ENCODE assay signal across 37 cellular contexts in the genomic region with DNA sequence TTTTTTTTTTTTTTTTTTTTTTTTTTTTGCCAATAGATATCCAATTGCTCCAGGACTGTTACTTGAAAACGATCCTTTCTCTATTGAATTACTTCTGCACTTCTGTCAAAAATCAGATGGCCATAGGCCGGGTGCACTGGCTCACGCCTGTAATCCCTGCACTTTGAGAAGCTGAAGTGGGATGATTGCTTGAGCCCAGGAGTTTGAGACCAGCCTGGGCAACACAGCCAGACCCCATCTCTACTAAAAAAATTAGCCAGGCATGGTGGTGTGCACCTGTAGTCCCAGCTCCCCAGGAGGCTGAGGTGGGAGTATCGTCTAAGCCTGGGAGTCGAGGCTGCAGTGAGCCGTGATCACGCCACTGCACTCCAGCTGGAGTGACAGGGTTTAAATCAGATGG.
"Had no signal": no experiment of that assay in that cellular context is flagged by ENCODE, and none has a peak within 500 bp of the region (broad histone marks: within the 10 kb centered on the region; RNA-seq: fewer than 3 reads in every experiment).

No MANE protein-coding gene starts in this region.

- FAIRE-seq: astrocyte, TTC549 had no signal

- DNase-seq: activated CD4-positive, alpha-beta memory T cell treated with anti-CD3 and anti-CD28 coated beads, Interleukin-2, amount 10 ng/mL, durations not matched to agents 7 days and 5 days; activated CD4-positive, alpha-beta T cell treated with anti-CD3 and anti-CD28 coated beads for 1 hour; activated CD4-positive, alpha-beta T cell treated with anti-CD3 and anti-CD28 coated beads for 36 hours; activated CD4-positive, alpha-beta T cell treated with anti-CD3 and anti-CD28 coated beads for 48 hours; activated CD4-positive, alpha-beta T cell treated with anti-CD3 and anti-CD28 coated beads, Interleukin-2, amount 10 ng/mL, durations not matched to agents 7 days and 5 days; activated CD4-positive, alpha-beta T cell treated with anti-CD3 and anti-CD28 coated beads, Interleukin-2, amount 50 U/mL, for 48 hours; activated CD4-positive, CD25-positive, alpha-beta regulatory T cell; activated CD8-positive, alpha-beta memory T cell treated with anti-CD3 and anti-CD28 coated beads for 24 hours; activated CD8-positive, alpha-beta memory T cell treated with anti-CD3 and anti-CD28 coated beads, Interleukin-2, amount 10 ng/mL, durations not matched to agents 7 days and 5 days; activated CD8-positive, alpha-beta memory T cell treated with anti-CD3 and anti-CD28 coated beads, Interleukin-2, amount 50 U/mL, for 48 hours; activated CD8-positive, alpha-beta T cell treated with anti-CD3 and anti-CD28 coated beads, Interleukin-2, amount 10 ng/mL, durations not matched to agents 7 days and 5 days; activated effector memory CD4-positive, alpha-beta T cell treated with Interleukin-2 at 50 U/mL for 16 hours; activated gamma-delta T cell; activated naive CD4-positive, alpha-beta T cell treated with anti-CD3 and anti-CD28 coated beads, Interleukin-2, amount 10 ng/mL, durations not matched to agents 7 days and 5 days; activated naive CD4-positive, alpha-beta T cell treated with Interleukin-2 at 50 U/mL for 16 hours; activated naive CD8-positive, alpha-beta T cell treated with anti-CD3 and anti-CD28 coated beads, Interleukin-2, amount 10 ng/mL, durations not matched to agents 7 days and 5 days; activated T-cell treated with anti-CD3 and anti-CD28 coated beads, Interleukin-2, amount 50 U/mL, for 24 hours; activated T-cell treated with anti-CD3 and anti-CD28 coated beads, Interleukin-2, amount 50 U/mL, for 48 hours; amniotic stem cell; aorta; body of pancreas; brain microvascular endothelial cell; central memory CD4-positive, alpha-beta T cell; T-helper 1 cell; T-helper 2 cell; T-helper 9 cell had no signal

- H3K36me3 ChIP-seq: breast epithelium had no signal

- H3K9me3 Mint-ChIP-seq: activated CD4-positive, alpha-beta memory T cell treated with anti-CD3 and anti-CD28 coated beads, Interleukin-2, amount 10 ng/mL, durations not matched to agents 7 days and 5 days; activated naive CD4-positive, alpha-beta T cell treated with anti-CD3 and anti-CD28 coated beads, Interleukin-2, amount 10 ng/mL, durations not matched to agents 7 days and 5 days; activated naive CD4-positive, alpha-beta T cell treated with anti-CD3 and anti-CD28 coated beads, Interleukin-2, amount 50 U/mL, for 24 hours; activated naive CD8-positive, alpha-beta T cell treated with anti-CD3 and anti-CD28 coated beads, Interleukin-2, amount 10 ng/mL, durations not matched to agents 7 days and 5 days; activated T-cell treated with anti-CD3 and anti-CD28 coated beads, Interleukin-2, amount 50 U/mL, for 24 hours; activated T-helper 2 cell treated with anti-CD3 and anti-CD28 coated beads, Interferon-gamma antibody, Interleukin-2, Interleukin-4, amounts not matched to agents 10 μg/mL and 5 μg/mL and 100 μg/mL, durations not matched to agents 14 hours and 24 hours and 36 hours; T-helper 2 cell treated with Interferon-gamma antibody and Interleukin-4, amounts not matched to agents 5 μg/mL and 100 μg/mL, for 36 hours had no signal

- H3K4me3 ChIP-seq: adrenal gland, body of pancreas, breast epithelium had no signal

- H3K27ac ChIP-seq: adrenal gland, brain microvascular endothelial cell, breast epithelium, VCaP had no signal

- ATAC-seq: activated CD4-positive, alpha-beta T cell treated with anti-CD3 and anti-CD28 coated beads for 36 hours; activated CD4-positive, CD25-positive, alpha-beta regulatory T cell treated with anti-CD3 and anti-CD28 coated beads, Interleukin-2, amount 50 U/mL, for 24 hours; activated CD8-positive, alpha-beta memory T cell treated with anti-CD3 and anti-CD28 coated beads, Interleukin-2, amount 10 ng/mL, durations not matched to agents 7 days and 5 days; activated CD8-positive, alpha-beta T cell treated with anti-CD3 and anti-CD28 coated beads, Interleukin-2, amount 10 ng/mL, durations not matched to agents 7 days and 5 days; body of pancreas had no signal

- H3K27me3 ChIP-seq: adrenal gland, body of pancreas, brain microvascular endothelial cell, breast epithelium had no signal

- H3K4me3 Mint-ChIP-seq: activated CD4-positive, alpha-beta memory T cell treated with anti-CD3 and anti-CD28 coated beads, Interleukin-2, amount 10 ng/mL, durations not matched to agents 7 days and 5 days; activated CD4-positive, alpha-beta T cell treated with anti-CD3 and anti-CD28 coated beads for 36 hours; activated CD4-positive, alpha-beta T cell treated with anti-CD3 and anti-CD28 coated beads, Interleukin-2, amount 10 ng/mL, durations not matched to agents 7 days and 5 days; activated CD8-positive, alpha-beta memory T cell treated with anti-CD3 and anti-CD28 coated beads, Interleukin-2, amount 10 ng/mL, durations not matched to agents 7 days and 5 days; activated CD8-positive, alpha-beta T cell treated with anti-CD3 and anti-CD28 coated beads, Interleukin-2, amount 10 ng/mL, durations not matched to agents 7 days and 5 days; activated naive CD4-positive, alpha-beta T cell treated with anti-CD3 and anti-CD28 coated beads, Interleukin-2, amount 10 ng/mL, durations not matched to agents 7 days and 5 days; activated naive CD4-positive, alpha-beta T cell treated with anti-CD3 and anti-CD28 coated beads, Interleukin-2, amount 50 U/mL, for 24 hours; activated naive CD8-positive, alpha-beta T cell; activated naive CD8-positive, alpha-beta T cell treated with anti-CD3 and anti-CD28 coated beads, Interleukin-2, amount 10 ng/mL, durations not matched to agents 7 days and 5 days; activated T-cell treated with anti-CD3 and anti-CD28 coated beads, Interleukin-2, amount 50 U/mL, for 24 hours; T-helper 1 cell treated with Interleukin-12 subunit alpha and Interleukin-12 subunit beta and Interleukin-4 antibody, amounts not matched to agents 30 μg/mL and 1 μg/mL, for 36 hours; T-helper 2 cell treated with Interferon-gamma antibody and Interleukin-4, amounts not matched to agents 5 μg/mL and 100 μg/mL, for 36 hours had no signal

- H3K27me3 Mint-ChIP-seq: activated CD4-positive, alpha-beta memory T cell treated with anti-CD3 and anti-CD28 coated beads, Interleukin-2, amount 10 ng/mL, durations not matched to agents 7 days and 5 days; activated CD4-positive, alpha-beta T cell treated with anti-CD3 and anti-CD28 coated beads for 36 hours; activated CD4-positive, alpha-beta T cell treated with anti-CD3 and anti-CD28 coated beads, Interleukin-2, amount 10 ng/mL, durations not matched to agents 7 days and 5 days; activated CD8-positive, alpha-beta memory T cell treated with anti-CD3 and anti-CD28 coated beads, Interleukin-2, amount 10 ng/mL, durations not matched to agents 7 days and 5 days; activated naive CD4-positive, alpha-beta T cell treated with anti-CD3 and anti-CD28 coated beads, Interleukin-2, amount 10 ng/mL, durations not matched to agents 7 days and 5 days; activated naive CD4-positive, alpha-beta T cell treated with anti-CD3 and anti-CD28 coated beads, Interleukin-2, amount 50 U/mL, for 24 hours; activated naive CD8-positive, alpha-beta T cell; activated naive CD8-positive, alpha-beta T cell treated with anti-CD3 and anti-CD28 coated beads, Interleukin-2, amount 10 ng/mL, durations not matched to agents 7 days and 5 days; activated T-cell treated with anti-CD3 and anti-CD28 coated beads, Interleukin-2, amount 50 U/mL, for 24 hours had no signal

- H3K9me3 ChIP-seq: adrenal gland, body of pancreas, breast epithelium had no signal

- H3K27ac Mint-ChIP-seq: activated CD4-positive, alpha-beta memory T cell treated with anti-CD3 and anti-CD28 coated beads, Interleukin-2, amount 10 ng/mL, durations not matched to agents 7 days and 5 days; activated CD4-positive, alpha-beta T cell treated with anti-CD3 and anti-CD28 coated beads for 36 hours; activated CD4-positive, alpha-beta T cell treated with anti-CD3 and anti-CD28 coated beads, Interleukin-2, amount 10 ng/mL, durations not matched to agents 7 days and 5 days; activated CD8-positive, alpha-beta memory T cell treated with anti-CD3 and anti-CD28 coated beads, Interleukin-2, amount 10 ng/mL, durations not matched to agents 7 days and 5 days; activated CD8-positive, alpha-beta T cell treated with anti-CD3 and anti-CD28 coated beads, Interleukin-2, amount 10 ng/mL, durations not matched to agents 7 days and 5 days; activated naive CD4-positive, alpha-beta T cell treated with anti-CD3 and anti-CD28 coated beads, Interleukin-2, amount 50 U/mL, for 24 hours; activated naive CD8-positive, alpha-beta T cell; activated naive CD8-positive, alpha-beta T cell treated with anti-CD3 and anti-CD28 coated beads, Interleukin-2, amount 10 ng/mL, durations not matched to agents 7 days and 5 days; activated T-helper 2 cell treated with anti-CD3 and anti-CD28 coated beads, Interferon-gamma antibody, Interleukin-2, Interleukin-4, amounts not matched to agents 10 μg/mL and 5 μg/mL and 100 μg/mL, durations not matched to agents 14 hours and 24 hours and 36 hours; T-helper 1 cell treated with Interleukin-12 subunit alpha and Interleukin-12 subunit beta and Interleukin-4 antibody, amounts not matched to agents 30 μg/mL and 1 μg/mL, for 36 hours; T-helper 2 cell treated with Interferon-gamma antibody and Interleukin-4, amounts not matched to agents 5 μg/mL and 100 μg/mL, for 36 hours had no signal

- H3K4me1 ChIP-seq: breast epithelium had no signal
